In genomic region chrX:43423876-43424275, GRCh38 we compare ENCODE assay signal across 17 cellular contexts.
"Had no signal": no experiment of that assay in that cellular context is flagged by ENCODE, and none has a peak within 500 bp of the region (broad histone marks: within the 10 kb centered on the region; RNA-seq: fewer than 3 reads in every experiment).

No MANE protein-coding gene starts in this region.

- H3K27ac ChIP-seq: ascending aorta, esophagus squamous epithelium, foreskin keratinocyte, pancreas, stomach, thoracic aorta, VCaP had no signal

- H3K4me3 Mint-ChIP-seq: activated CD4-positive, alpha-beta memory T cell treated with anti-CD3 and anti-CD28 coated beads, Interleukin-2, amount 10 ng/mL, durations not matched to agents 7 days and 5 days; activated naive CD4-positive, alpha-beta T cell treated with anti-CD3 and anti-CD28 coated beads, Interleukin-2, amount 10 ng/mL, durations not matched to agents 7 days and 5 days; activated T-cell treated with anti-CD3 and anti-CD28 coated beads, Interleukin-2, amount 50 U/mL, for 24 hours; naive B cell had no signal

- H3K27me3 Mint-ChIP-seq: activated CD4-positive, alpha-beta memory T cell treated with anti-CD3 and anti-CD28 coated beads, Interleukin-2, amount 10 ng/mL, durations not matched to agents 7 days and 5 days; activated naive CD4-positive, alpha-beta T cell treated with anti-CD3 and anti-CD28 coated beads, Interleukin-2, amount 10 ng/mL, durations not matched to agents 7 days and 5 days had no signal

- DNase-seq: activated CD4-positive, alpha-beta memory T cell treated with anti-CD3 and anti-CD28 coated beads, Interleukin-2, amount 10 ng/mL, durations not matched to agents 7 days and 5 days; activated CD4-positive, alpha-beta T cell treated with anti-CD3 and anti-CD28 coated beads for 1 hour; activated naive CD4-positive, alpha-beta T cell treated with anti-CD3 and anti-CD28 coated beads, Interleukin-2, amount 10 ng/mL, durations not matched to agents 7 days and 5 days; activated T-cell treated with anti-CD3 and anti-CD28 coated beads, Interleukin-2, amount 50 U/mL, for 24 hours; esophagus squamous epithelium; left cardiac atrium; naive B cell; pancreas; stimulated activated CD4-positive, alpha-beta T cell treated with anti-CD3 and anti-CD28 coated beads, Interleukin-12 subunit alpha, Interleukin-12 subunit beta, amount 100 ng/mL, for 4 hours; stimulated activated CD4-positive, alpha-beta T cell treated with anti-CD3 and anti-CD28 coated beads, Interleukin-2, amount 100 ng/mL, for 24 hours; stomach; T-helper 1 cell; T1000 had no signal

- H3K27me3 ChIP-seq: ascending aorta, esophagus squamous epithelium, foreskin keratinocyte, pancreas had no signal

- H3K4me1 Mint-ChIP-seq: activated CD4-positive, alpha-beta memory T cell treated with anti-CD3 and anti-CD28 coated beads, Interleukin-2, amount 10 ng/mL, durations not matched to agents 7 days and 5 days; activated naive CD4-positive, alpha-beta T cell treated with anti-CD3 and anti-CD28 coated beads, Interleukin-2, amount 10 ng/mL, durations not matched to agents 7 days and 5 days; naive B cell had no signal

- H3K4me1 ChIP-seq: ascending aorta, esophagus squamous epithelium, foreskin keratinocyte, pancreas, stomach had no signal

- H3K4me3 ChIP-seq: ascending aorta, esophagus squamous epithelium, pancreas, stomach, thoracic aorta had no signal

- H3K36me3 ChIP-seq: ascending aorta, esophagus squamous epithelium, pancreas, stomach, thoracic aorta had no signal

- H3K27ac Mint-ChIP-seq: activated CD4-positive, alpha-beta memory T cell treated with anti-CD3 and anti-CD28 coated beads, Interleukin-2, amount 10 ng/mL, durations not matched to agents 7 days and 5 days; activated naive CD4-positive, alpha-beta T cell treated with anti-CD3 and anti-CD28 coated beads, Interleukin-2, amount 10 ng/mL, durations not matched to agents 7 days and 5 days; activated T-cell treated with anti-CD3 and anti-CD28 coated beads, Interleukin-2, amount 50 U/mL, for 24 hours; naive B cell had no signal

- H3K9me3 Mint-ChIP-seq: activated T-cell treated with anti-CD3 and anti-CD28 coated beads, Interleukin-2, amount 50 U/mL, for 24 hours had no signal

- H3K9me3 ChIP-seq: ascending aorta, esophagus squamous epithelium, pancreas, thoracic aorta had no signal

- H3K36me3 Mint-ChIP-seq: activated naive CD4-positive, alpha-beta T cell treated with anti-CD3 and anti-CD28 coated beads, Interleukin-2, amount 10 ng/mL, durations not matched to agents 7 days and 5 days had no signal
